Comparison of ENCODE assay signal across 13 cellular contexts in genomic region chr18:24054130-24054529, GRCh38. TPM values are rescaled to one million over a fixed set of nuclear protein-coding genes. Genes with fewer than 3 reads are reported as not detected.
DNase-seq lines count a peak whose midpoint lies in the region; ATAC-seq, FAIRE-seq and TF ChIP-seq lines count a peak whose summit lies in the region.
"Had no signal": no experiment of that assay in that cellular context is flagged by ENCODE, and none has a peak within 500 bp of the region (broad histone marks: within the 10 kb centered on the region; RNA-seq: fewer than 3 reads in every experiment).

No MANE protein-coding gene starts in this region.

- CTCF ChIA-PET in activated CD8-positive, alpha-beta T cell treated with anti-CD3 and anti-CD28 coated beads for 36 hours (lab: Charles Lee), result no interaction called here

- DNase-seq in right cardiac atrium, result no peak
- DNase-seq in Right ventricle myocardium inferior (ENCODE audit: missing footprints), result no peak
- peak; percentile 62 for DNase-seq in activated CD8-positive, alpha-beta T cell treated with anti-CD3 and anti-CD28 coated beads for 36 hours
- peak; percentile 96 for DNase-seq in foreskin melanocyte
- DNase-seq in urothelium cell line (ENCODE audit: low spot score), result peak; percentile 1
- DNase-seq in upper lobe of right lung, result no peak
- no peak for DNase-seq in LoVo (ENCODE audit: low spot score)
- no peak for DNase-seq in DMS79 (lab: John Stamatoyannopoulos, UW)
- DNase-seq: endodermal cell, GOT3, left colon, NCI-H2081 treated with DMSO at 0.1 percent for 48 hours had no signal

- peaks cover 17% of the 10 kb centered on the region for H3K36me3 Mint-ChIP-seq in activated CD8-positive, alpha-beta T cell treated with anti-CD3 and anti-CD28 coated beads for 36 hours (ENCODE audit: low read depth)

- peak overlapping the region; percentile 68 for H3K27ac Mint-ChIP-seq in activated CD8-positive, alpha-beta T cell treated with anti-CD3 and anti-CD28 coated beads for 36 hours
- H3K27ac Mint-ChIP-seq: endodermal cell had no signal

- peak overlapping the region; percentile 62 for H3K27ac ChIP-seq in right cardiac atrium (ENCODE audit: low read length)
- H3K27ac ChIP-seq in upper lobe of right lung, result no peak overlapping the region
- H3K27ac ChIP-seq: C4-2B had no signal

- H3K4me3 ChIP-seq in right cardiac atrium (ENCODE audit: low read length) (no peak overlapping the region), upper lobe of right lung (no peak overlapping the region)

- peaks cover 5% of the 10 kb centered on the region for H3K9me3 Mint-ChIP-seq in activated CD8-positive, alpha-beta T cell treated with anti-CD3 and anti-CD28 coated beads for 36 hours

- H3K9me3 ChIP-seq in right cardiac atrium (ENCODE audit: control insufficient read depth, low read length) (no peaks in the 10 kb centered on the region), upper lobe of right lung (no peaks in the 10 kb centered on the region)

- no peak for FAIRE-seq in urothelium cell line (lab: Jason Lieb, UNC)

- no peak for TF ChIP-seq CTCF in activated CD8-positive, alpha-beta T cell treated with anti-CD3 and anti-CD28 coated beads for 36 hours (IDR thresholded peaks at IDR 0.05)
- no peak for TF ChIP-seq CTCF in upper lobe of right lung (IDR thresholded peaks at IDR 0.05)

- H3K4me3 Mint-ChIP-seq in activated CD8-positive, alpha-beta T cell treated with anti-CD3 and anti-CD28 coated beads for 36 hours, result peak overlapping the region; percentile 15
- H3K4me3 Mint-ChIP-seq: endodermal cell had no signal

- ATAC-seq in right cardiac atrium, result peak; percentile 53 to 72
- ATAC-seq in Right ventricle myocardium inferior, result no peak
- ATAC-seq in activated CD8-positive, alpha-beta T cell treated with anti-CD3 and anti-CD28 coated beads for 36 hours, result peak; percentile 60
- no peak for ATAC-seq in upper lobe of right lung
- ATAC-seq: left colon had no signal

- no peaks in the 10 kb centered on the region for H3K36me3 ChIP-seq in upper lobe of right lung

- POLR2A ChIA-PET in activated CD8-positive, alpha-beta T cell treated with anti-CD3 and anti-CD28 coated beads for 36 hours (lab: Charles Lee), result interaction anchor here (1.0 to 1.8 kb wide), 6 partner anchors 11 to 83 kb away, joined by 3 to 6 read pairs (median 4); partner anchors contain the start of gene TTC39C

- H3K4me1 ChIP-seq in right cardiac atrium (ENCODE audit: control insufficient read depth, insufficient read depth, low read length), result no peaks in the 10 kb centered on the region
- peaks cover 10% of the 10 kb centered on the region for H3K4me1 ChIP-seq in upper lobe of right lung

- no peaks in the 10 kb centered on the region for H3K27me3 ChIP-seq in right cardiac atrium (ENCODE audit: control insufficient read depth, insufficient read depth)
- no peaks in the 10 kb centered on the region for H3K27me3 ChIP-seq in upper lobe of right lung

- intact Hi-C loops in right cardiac atrium (cut with DNase I) (no loop called here), Right ventricle myocardium inferior (cut with DNase I) (no loop called here), upper lobe of right lung (cut with DNase I) (no loop called here)
- intact Hi-C loops in activated CD8-positive, alpha-beta T cell treated with anti-CD3 and anti-CD28 coated beads for 36 hours (cut with micrococcal nuclease), result loop anchor here (2.0 kb wide), 1 partner anchor 35 kb away; no protein-coding TSS in a partner anchor

- H3K4me1 Mint-ChIP-seq in activated CD8-positive, alpha-beta T cell treated with anti-CD3 and anti-CD28 coated beads for 36 hours (ENCODE audit: low read depth), result peaks cover 81% of the 10 kb centered on the region

- WGBS in right cardiac atrium, result 61% methylated on average over 4 of the region's 4 CpGs

- no peaks in the 10 kb centered on the region for H3K27me3 Mint-ChIP-seq in activated CD8-positive, alpha-beta T cell treated with anti-CD3 and anti-CD28 coated beads for 36 hours

RNA-seq across cellular contexts. Expression of gene TTC39C, which starts 39.6 kb away (rescaled TPM):
- total RNA-seq in right cardiac atrium (10 to 100 TPM in 1 of 4 donors, 1 to 10 TPM in 3; 4.1 to 11.0 (median 6.0) TPM), Right ventricle myocardium inferior (4.0 TPM), upper lobe of right lung (14.8 TPM)
- 2.8 TPM for polyA plus RNA-seq in right cardiac atrium
- 10 to 100 TPM; 37.9 to 43.0 TPM for total RNA-seq in activated CD8-positive, alpha-beta T cell treated with anti-CD3 and anti-CD28 coated beads for 36 hours

Comparison
In these comparisons a context has a peak if more than half of its experiments do, and no peak if none do; other contexts are left out.
1. ATAC-seq: peak in right cardiac atrium (2 of 2) and activated CD8-positive, alpha-beta T cell treated with anti-CD3 and anti-CD28 coated beads for 36 hours (single experiment); none in Right ventricle myocardium inferior (single experiment) and upper lobe of right lung (single experiment).
2. DNase-seq: peak in activated CD8-positive, alpha-beta T cell treated with anti-CD3 and anti-CD28 coated beads for 36 hours (single experiment), foreskin melanocyte (single experiment) and urothelium cell line (single experiment); none in right cardiac atrium (0 of 3), Right ventricle myocardium inferior (single experiment), upper lobe of right lung (single experiment), LoVo (single experiment) and DMS79 (single experiment).